ENCODE assay signal across 22 cellular contexts in the genomic region with DNA sequence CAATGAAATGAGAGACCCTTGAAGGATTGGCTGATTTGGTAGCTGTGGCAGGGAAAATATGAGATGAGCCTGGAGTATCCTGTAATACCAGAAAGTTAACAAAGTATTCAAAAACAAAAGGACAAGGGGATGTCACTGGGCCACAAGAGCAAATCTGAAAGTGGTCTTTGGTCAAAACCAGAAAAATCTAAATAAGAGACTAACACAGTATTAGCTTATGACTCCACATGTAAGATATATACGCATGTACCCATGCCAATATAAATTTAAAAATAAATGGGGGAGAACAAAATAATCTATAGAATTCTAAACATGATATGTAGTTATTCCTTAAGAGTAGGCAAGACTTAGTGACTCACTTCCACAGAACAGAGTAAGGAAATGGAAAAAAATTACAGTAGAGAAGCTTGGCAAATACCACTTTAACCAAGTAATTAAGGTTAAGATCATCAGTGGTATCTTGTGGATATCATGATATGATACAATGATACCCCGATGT.
"Had no signal": no experiment of that assay in that cellular context is flagged by ENCODE, and none has a peak within 500 bp of the region (broad histone marks: within the 10 kb centered on the region; RNA-seq: fewer than 3 reads in every experiment).

No MANE protein-coding gene starts in this region.

- DNase-seq: activated CD4-positive, alpha-beta T cell treated with anti-CD3 and anti-CD28 coated beads for 1 hour; activated gamma-delta T cell; activated T-cell treated with anti-CD3 and anti-CD28 coated beads, Interleukin-2, amount 50 U/mL, for 48 hours; body of pancreas; effector CD8-positive, alpha-beta T cell; foreskin keratinocyte; lower lobe of right lung; mesendoderm; mucosa of descending colon; occipital lobe; posterior cingulate gyrus; right lobe of liver; SK-N-SH; stimulated activated CD4-positive, alpha-beta T cell treated with anti-CD3 and anti-CD28 coated beads, Interleukin-1b, Interleukin-23, amount 100 ng/mL, for 48 hours; testis; trophoblast cell; uterus; WERI-Rb-1 had no signal

- H3K9ac ChIP-seq: SK-N-SH had no signal

- H3K9me3 ChIP-seq: body of pancreas, right lobe of liver, testis had no signal

- ATAC-seq: body of pancreas, foreskin keratinocyte, left lobe of liver, lower lobe of right lung, mucosa of descending colon, right lobe of liver had no signal

- H3K27ac ChIP-seq: body of pancreas, cardiac muscle cell, foreskin keratinocyte, lower lobe of right lung, right lobe of liver, skin epidermis, testis, uterus, WERI-Rb-1 had no signal

- H3K4me2 ChIP-seq: SK-N-SH had no signal

- H3K27me3 ChIP-seq: body of pancreas, cardiac muscle cell, foreskin keratinocyte, right lobe of liver, testis, uterus had no signal

- H3K36me3 ChIP-seq: cardiac muscle cell, lower lobe of right lung, right lobe of liver, uterus, WERI-Rb-1 had no signal

- H3K4me1 ChIP-seq: body of pancreas, foreskin keratinocyte, lower lobe of right lung, testis, uterus had no signal

- H3K4me3 Mint-ChIP-seq: neural crest cell had no signal

- H3K4me3 ChIP-seq: body of pancreas, cardiac muscle cell, lower lobe of right lung, mucosa of descending colon, right lobe of liver, skin epidermis, testis, uterus had no signal
